ENCODE assay signal across 19 cellular contexts in the genomic region with DNA sequence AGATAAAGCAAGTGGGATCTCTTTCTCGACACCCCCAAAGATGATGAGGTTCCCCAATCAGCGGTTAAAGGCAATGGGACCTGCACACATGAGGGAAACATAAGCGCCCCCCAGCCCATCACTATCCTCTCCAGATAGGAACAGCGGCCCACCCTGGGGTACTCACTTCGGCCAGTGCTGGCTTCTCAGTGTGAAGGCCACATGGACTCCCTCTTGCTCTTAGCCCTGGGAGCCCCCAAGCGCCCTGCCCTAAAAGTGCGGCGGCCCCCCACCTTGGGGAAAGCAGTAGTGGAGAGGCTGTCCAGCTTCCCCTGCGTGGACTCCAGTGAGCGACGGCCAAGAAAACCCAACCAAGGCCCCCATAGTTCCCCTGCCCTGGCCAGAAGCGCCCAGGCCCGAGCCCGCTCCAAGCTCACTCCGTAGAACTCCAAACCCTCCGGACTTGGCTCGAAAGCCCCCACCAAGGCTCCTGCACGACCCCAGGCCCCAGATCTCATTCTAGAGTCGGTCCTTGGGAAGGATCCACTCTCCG. TPM values are rescaled to one million over a fixed set of nuclear protein-coding genes. Genes with fewer than 3 reads are reported as not detected.
DNase-seq lines count a peak whose midpoint lies in the region; ATAC-seq and TF ChIP-seq lines count a peak whose summit lies in the region.
"Had no signal": no experiment of that assay in that cellular context is flagged by ENCODE, and none has a peak within 500 bp of the region (broad histone marks: within the 10 kb centered on the region; RNA-seq: fewer than 3 reads in every experiment).

No MANE protein-coding gene starts in this region.

- DNase-seq in AG10803 (ENCODE audit: low read depth) (no peak), endodermal cell (no peak), nephron progenitor cell (no peak), DMS153 treated with DMSO at 0.1 percent for 48 hours (lab: John Stamatoyannopoulos, UW; ENCODE audit: unreplicated experiment) (no peak)
- no peak for DNase-seq in activated CD4-positive, alpha-beta T cell treated with anti-CD3 and anti-CD28 coated beads for 1 hour
- DNase-seq: ACHN; activated CD4-positive, alpha-beta T cell treated with anti-CD3 and anti-CD28 coated beads for 36 hours; Calu3; cerebellar nuclear complex; left ventricle myocardium inferior; MV-4-11; NCI-H1930; NCI-H510A; Right ventricle myocardium superior; stimulated activated CD4-positive, alpha-beta T cell treated with anti-CD3 and anti-CD28 coated beads, Interleukin-15, amount 100 ng/mL, for 24 hours had no signal

- ATAC-seq in GM19395 (IDR thresholded peaks at IDR 0.05; ENCODE audit: unreplicated experiment) = no peak
- ATAC-seq in HG03159 (IDR thresholded peaks at IDR 0.05; ENCODE audit: unreplicated experiment) = no peak
- ATAC-seq: activated CD4-positive, alpha-beta T cell treated with anti-CD3 and anti-CD28 coated beads for 36 hours; K562 had no signal

- no peak overlapping the region for H3K27ac ChIP-seq in HUES6 (ENCODE audit: low read depth, low read length)
- no peak overlapping the region for H3K27ac ChIP-seq in endodermal cell (ENCODE audit: low read depth, low read length)
- H3K27ac ChIP-seq: left ventricle myocardium inferior had no signal

- H3K4me3 ChIP-seq in AG10803 (ENCODE audit: low read length) (peak overlapping the region; percentile 71), HUES6 (ENCODE audit: low read depth, low read length) (peak overlapping the region; percentile 76), endodermal cell (ENCODE audit: low read length) (no peak overlapping the region)
- H3K4me3 ChIP-seq: K562 had no signal

- peaks cover 4% of the 10 kb centered on the region; the same call in 1 of the 2 replicates for H3K4me1 ChIP-seq in HUES6 (ENCODE audit: control insufficient read depth, insufficient read depth, low read length)
- H3K4me1 ChIP-seq in endodermal cell (ENCODE audit: control insufficient read depth, insufficient read depth, low read length) = no peaks in the 10 kb centered on the region

- H3K27me3 Mint-ChIP-seq in endodermal cell (ENCODE audit: insufficient read depth) (peaks cover 62% of the 10 kb centered on the region), nephron progenitor cell (ENCODE audit: low read depth, poor library complexity) (peaks cover 92% of the 10 kb centered on the region)

- H3K27me3 ChIP-seq in HUES6 (ENCODE audit: control insufficient read depth, insufficient read depth, low read length) (peaks cover 71% of the 10 kb centered on the region), endodermal cell (ENCODE audit: control insufficient read depth, insufficient read depth, low read length, poor library complexity, severe bottlenecking) (peaks cover 55% of the 10 kb centered on the region)

- H3K4me1 Mint-ChIP-seq in endodermal cell (peaks cover 4% of the 10 kb centered on the region), nephron progenitor cell (peaks cover 10% of the 10 kb centered on the region)
- H3K4me1 Mint-ChIP-seq: activated CD4-positive, alpha-beta T cell treated with anti-CD3 and anti-CD28 coated beads for 36 hours had no signal

- H3K9ac ChIP-seq in HUES6 (ENCODE audit: low read length) (no peak overlapping the region), endodermal cell (ENCODE audit: extremely low read depth, low read length, poor library complexity, severe bottlenecking) (no peak overlapping the region)

- WGBS in endodermal cell (ENCODE audit: insufficient coverage in 1 of 2, insufficient read length in 1 of 2), 2 experiments = 67 to 88% methylated on average over 3 to 20 of the region's 20 CpGs

- H3K9me3 Mint-ChIP-seq in endodermal cell (peaks cover 2% of the 10 kb centered on the region), nephron progenitor cell (peaks cover 7% of the 10 kb centered on the region)

- H3K27ac Mint-ChIP-seq in endodermal cell (no peak overlapping the region), nephron progenitor cell (no peak overlapping the region)
- H3K27ac Mint-ChIP-seq: activated CD4-positive, alpha-beta T cell treated with anti-CD3 and anti-CD28 coated beads for 36 hours had no signal

- TF ChIP-seq CTCF in AG10803 (conservative IDR thresholded peaks at IDR 0.05; ENCODE audit: low read length) (no peak), endodermal cell (conservative IDR thresholded peaks at IDR 0.05) (no peak), nephron progenitor cell (IDR thresholded peaks at IDR 0.05) (no peak)

- no peaks in the 10 kb centered on the region for H3K36me3 ChIP-seq in HUES6 (ENCODE audit: control insufficient read depth, insufficient read depth, low read length)
- no peaks in the 10 kb centered on the region for H3K36me3 ChIP-seq in endodermal cell (ENCODE audit: control insufficient read depth, insufficient read depth, low read length)
- H3K36me3 ChIP-seq: left ventricle myocardium inferior had no signal

- H3K9me3 ChIP-seq in HUES6 (ENCODE audit: control insufficient read depth, insufficient read depth, low read depth, low read length) (no peaks in the 10 kb centered on the region), endodermal cell (ENCODE audit: control insufficient read depth, low read length) (no peaks in the 10 kb centered on the region)
- H3K9me3 ChIP-seq: left ventricle myocardium inferior had no signal

- H3K36me3 Mint-ChIP-seq in endodermal cell (ENCODE audit: low read depth) (no peaks in the 10 kb centered on the region), nephron progenitor cell (ENCODE audit: low read depth) (no peaks in the 10 kb centered on the region)

- H3K4me3 Mint-ChIP-seq in endodermal cell (peak overlapping the region; percentile 59), nephron progenitor cell (peak overlapping the region; percentile 77)

RNA-seq across cellular contexts. Expression of a gene that starts 1.0 kb away (rescaled TPM):
- 10 to 100 TPM in 1 of 2 donors, 1 to 10 TPM in 1; 8.0 to 10.6 TPM for total RNA-seq in endodermal cell
- 17.5 TPM for polyA plus RNA-seq in endodermal cell (2013, experiment 1 of 2)
- 15.9 TPM for polyA plus RNA-seq in endodermal cell (2013, experiment 2 of 2)
